In the genomic region with DNA sequence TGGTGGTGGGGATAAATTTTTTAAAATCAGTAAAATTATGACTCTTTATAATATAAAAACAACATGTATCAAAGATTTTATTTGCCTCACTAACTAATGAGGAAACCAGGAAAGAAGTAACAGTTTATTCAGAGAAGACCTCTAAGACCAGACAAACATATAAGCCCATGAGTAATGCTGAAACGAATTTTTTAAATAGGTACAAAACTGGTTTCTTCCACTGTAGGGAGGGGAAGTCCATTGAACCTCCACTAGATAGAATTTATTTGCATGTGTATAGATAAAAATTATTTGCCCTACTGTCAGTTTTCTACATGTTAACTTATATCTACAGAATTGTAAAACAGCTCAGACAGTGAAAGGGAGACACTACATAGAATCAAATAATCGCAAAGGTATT, we compare ENCODE assay signal across 34 cellular contexts.
"Had no signal": no experiment of that assay in that cellular context is flagged by ENCODE, and none has a peak within 500 bp of the region (broad histone marks: within the 10 kb centered on the region; RNA-seq: fewer than 3 reads in every experiment).

No MANE protein-coding gene starts in this region.

- H3K4me1 ChIP-seq: ascending aorta had no signal

- H3K27me3 ChIP-seq: ascending aorta, cardiac muscle cell had no signal

- ATAC-seq: activated CD8-positive, alpha-beta memory T cell treated with anti-CD3 and anti-CD28 coated beads, Interleukin-2, amount 10 ng/mL, durations not matched to agents 7 days and 5 days; activated CD8-positive, alpha-beta T cell treated with anti-CD3 and anti-CD28 coated beads, Interleukin-2, amount 10 ng/mL, durations not matched to agents 7 days and 5 days; activated naive CD8-positive, alpha-beta T cell treated with anti-CD3 and anti-CD28 coated beads, Interleukin-2, amount 50 U/mL, for 24 hours had no signal

- H3K9me3 ChIP-seq: ascending aorta had no signal

- H3K27ac Mint-ChIP-seq: activated B cell treated with CpG ODN at 0.5 μM for 24 hours; activated CD4-positive, alpha-beta memory T cell treated with anti-CD3 and anti-CD28 coated beads, Interleukin-2, amount 10 ng/mL, durations not matched to agents 7 days and 5 days; activated CD4-positive, alpha-beta T cell treated with anti-CD3 and anti-CD28 coated beads, Interleukin-2, amount 10 ng/mL, durations not matched to agents 7 days and 5 days; activated CD8-positive, alpha-beta memory T cell treated with anti-CD3 and anti-CD28 coated beads, Interleukin-2, amount 10 ng/mL, durations not matched to agents 7 days and 5 days; activated CD8-positive, alpha-beta T cell treated with anti-CD3 and anti-CD28 coated beads, Interleukin-2, amount 10 ng/mL, durations not matched to agents 7 days and 5 days; activated naive CD4-positive, alpha-beta T cell treated with anti-CD3 and anti-CD28 coated beads, Interleukin-2, amount 10 ng/mL, durations not matched to agents 7 days and 5 days; activated naive CD4-positive, alpha-beta T cell treated with anti-CD3 and anti-CD28 coated beads, Interleukin-2, amount 50 U/mL, for 24 hours; activated naive CD8-positive, alpha-beta T cell; activated naive CD8-positive, alpha-beta T cell treated with anti-CD3 and anti-CD28 coated beads, Interleukin-2, amount 10 ng/mL, durations not matched to agents 7 days and 5 days; activated naive CD8-positive, alpha-beta T cell treated with anti-CD3 and anti-CD28 coated beads, Interleukin-2, amount 50 U/mL, for 24 hours; activated T-cell treated with anti-CD3 and anti-CD28 coated beads, Interleukin-2, amount 50 U/mL, for 24 hours; activated T-helper 2 cell treated with anti-CD3 and anti-CD28 coated beads, Interferon-gamma antibody, Interleukin-2, Interleukin-4, amounts not matched to agents 10 μg/mL and 5 μg/mL and 100 μg/mL, durations not matched to agents 14 hours and 24 hours and 36 hours; brain; T-helper 1 cell treated with Interleukin-12 subunit alpha and Interleukin-12 subunit beta and Interleukin-4 antibody, amounts not matched to agents 30 μg/mL and 1 μg/mL, for 36 hours; T-helper 2 cell treated with Interferon-gamma antibody and Interleukin-4, amounts not matched to agents 5 μg/mL and 100 μg/mL, for 36 hours had no signal

- H3K4me3 ChIP-seq: ascending aorta, cardiac muscle cell had no signal

- DNase-seq: activated B cell treated with CpG ODN at 0.5 μM for 24 hours; activated CD4-positive, alpha-beta memory T cell treated with anti-CD3 and anti-CD28 coated beads, Interleukin-2, amount 10 ng/mL, durations not matched to agents 7 days and 5 days; activated CD4-positive, alpha-beta T cell treated with anti-CD3 and anti-CD28 coated beads for 48 hours; activated CD4-positive, alpha-beta T cell treated with anti-CD3 and anti-CD28 coated beads, Interleukin-2, amount 10 ng/mL, durations not matched to agents 7 days and 5 days; activated CD4-positive, alpha-beta T cell treated with anti-CD3 and anti-CD28 coated beads, Interleukin-2, amount 50 U/mL, for 48 hours; activated CD4-positive, CD25-positive, alpha-beta regulatory T cell treated with anti-CD3 and anti-CD28 coated beads, Interleukin-2, amount 50 U/mL, for 72 hours; activated CD8-positive, alpha-beta memory T cell treated with anti-CD3 and anti-CD28 coated beads for 24 hours; activated CD8-positive, alpha-beta memory T cell treated with anti-CD3 and anti-CD28 coated beads, Interleukin-2, amount 10 ng/mL, durations not matched to agents 7 days and 5 days; activated CD8-positive, alpha-beta memory T cell treated with anti-CD3 and anti-CD28 coated beads, Interleukin-2, amount 50 U/mL, for 48 hours; activated CD8-positive, alpha-beta T cell treated with anti-CD3 and anti-CD28 coated beads, Interleukin-2, amount 10 ng/mL, durations not matched to agents 7 days and 5 days; activated effector memory CD4-positive, alpha-beta T cell treated with Interleukin-2 at 50 U/mL for 16 hours; activated gamma-delta T cell; activated naive CD4-positive, alpha-beta T cell treated with anti-CD3 and anti-CD28 coated beads, Interleukin-2, amount 10 ng/mL, durations not matched to agents 7 days and 5 days; activated naive CD4-positive, alpha-beta T cell treated with Interleukin-2 at 50 U/mL for 16 hours; activated naive CD8-positive, alpha-beta T cell treated with anti-CD3 and anti-CD28 coated beads, Interleukin-2, amount 10 ng/mL, durations not matched to agents 7 days and 5 days; activated naive CD8-positive, alpha-beta T cell treated with anti-CD3 and anti-CD28 coated beads, Interleukin-2, amount 50 U/mL, for 24 hours; activated T-cell treated with anti-CD3 and anti-CD28 coated beads, Interleukin-2, amount 50 U/mL, for 24 hours; activated T-cell treated with anti-CD3 and anti-CD28 coated beads, Interleukin-2, amount 50 U/mL, for 48 hours; amygdala; anterior cingulate cortex; caudate nucleus; cerebellar nuclear complex; T-helper 2 cell; T-helper 9 cell had no signal

- H3K4me1 Mint-ChIP-seq: activated B cell treated with CpG ODN at 0.5 μM for 24 hours; activated CD4-positive, alpha-beta memory T cell treated with anti-CD3 and anti-CD28 coated beads, Interleukin-2, amount 10 ng/mL, durations not matched to agents 7 days and 5 days; activated CD4-positive, alpha-beta T cell treated with anti-CD3 and anti-CD28 coated beads, Interleukin-2, amount 10 ng/mL, durations not matched to agents 7 days and 5 days; activated CD8-positive, alpha-beta memory T cell treated with anti-CD3 and anti-CD28 coated beads, Interleukin-2, amount 10 ng/mL, durations not matched to agents 7 days and 5 days; activated naive CD4-positive, alpha-beta T cell treated with anti-CD3 and anti-CD28 coated beads, Interleukin-2, amount 10 ng/mL, durations not matched to agents 7 days and 5 days; activated naive CD4-positive, alpha-beta T cell treated with anti-CD3 and anti-CD28 coated beads, Interleukin-2, amount 50 U/mL, for 24 hours; activated naive CD8-positive, alpha-beta T cell treated with anti-CD3 and anti-CD28 coated beads, Interleukin-2, amount 10 ng/mL, durations not matched to agents 7 days and 5 days; activated naive CD8-positive, alpha-beta T cell treated with anti-CD3 and anti-CD28 coated beads, Interleukin-2, amount 50 U/mL, for 24 hours; central memory CD8-positive, alpha-beta T cell had no signal

- H3K9me3 Mint-ChIP-seq: activated B cell treated with CpG ODN at 0.5 μM for 24 hours; activated CD4-positive, alpha-beta memory T cell treated with anti-CD3 and anti-CD28 coated beads, Interleukin-2, amount 10 ng/mL, durations not matched to agents 7 days and 5 days; activated CD4-positive, alpha-beta T cell treated with anti-CD3 and anti-CD28 coated beads, Interleukin-2, amount 10 ng/mL, durations not matched to agents 7 days and 5 days; activated naive CD4-positive, alpha-beta T cell treated with anti-CD3 and anti-CD28 coated beads, Interleukin-2, amount 10 ng/mL, durations not matched to agents 7 days and 5 days; activated naive CD4-positive, alpha-beta T cell treated with anti-CD3 and anti-CD28 coated beads, Interleukin-2, amount 50 U/mL, for 24 hours; activated naive CD8-positive, alpha-beta T cell treated with anti-CD3 and anti-CD28 coated beads, Interleukin-2, amount 10 ng/mL, durations not matched to agents 7 days and 5 days; activated naive CD8-positive, alpha-beta T cell treated with anti-CD3 and anti-CD28 coated beads, Interleukin-2, amount 50 U/mL, for 24 hours; activated T-cell treated with anti-CD3 and anti-CD28 coated beads, Interleukin-2, amount 50 U/mL, for 24 hours; activated T-helper 2 cell treated with anti-CD3 and anti-CD28 coated beads, Interferon-gamma antibody, Interleukin-2, Interleukin-4, amounts not matched to agents 10 μg/mL and 5 μg/mL and 100 μg/mL, durations not matched to agents 14 hours and 24 hours and 36 hours; central memory CD8-positive, alpha-beta T cell; T-helper 1 cell treated with Interleukin-12 subunit alpha and Interleukin-12 subunit beta and Interleukin-4 antibody, amounts not matched to agents 30 μg/mL and 1 μg/mL, for 36 hours; T-helper 2 cell treated with Interferon-gamma antibody and Interleukin-4, amounts not matched to agents 5 μg/mL and 100 μg/mL, for 36 hours had no signal

- H3K27ac ChIP-seq: ascending aorta, cardiac muscle cell, VCaP had no signal

- H3K36me3 ChIP-seq: ascending aorta, cardiac muscle cell had no signal

- H3K36me3 Mint-ChIP-seq: activated CD8-positive, alpha-beta memory T cell treated with anti-CD3 and anti-CD28 coated beads, Interleukin-2, amount 10 ng/mL, durations not matched to agents 7 days and 5 days; activated naive CD4-positive, alpha-beta T cell treated with anti-CD3 and anti-CD28 coated beads, Interleukin-2, amount 10 ng/mL, durations not matched to agents 7 days and 5 days; activated naive CD4-positive, alpha-beta T cell treated with anti-CD3 and anti-CD28 coated beads, Interleukin-2, amount 50 U/mL, for 24 hours; activated naive CD8-positive, alpha-beta T cell; activated naive CD8-positive, alpha-beta T cell treated with anti-CD3 and anti-CD28 coated beads, Interleukin-2, amount 10 ng/mL, durations not matched to agents 7 days and 5 days; brain had no signal

- H3K4me3 Mint-ChIP-seq: activated B cell treated with CpG ODN at 0.5 μM for 24 hours; activated CD4-positive, alpha-beta memory T cell treated with anti-CD3 and anti-CD28 coated beads, Interleukin-2, amount 10 ng/mL, durations not matched to agents 7 days and 5 days; activated CD4-positive, alpha-beta T cell treated with anti-CD3 and anti-CD28 coated beads, Interleukin-2, amount 10 ng/mL, durations not matched to agents 7 days and 5 days; activated CD8-positive, alpha-beta memory T cell treated with anti-CD3 and anti-CD28 coated beads, Interleukin-2, amount 10 ng/mL, durations not matched to agents 7 days and 5 days; activated CD8-positive, alpha-beta T cell treated with anti-CD3 and anti-CD28 coated beads, Interleukin-2, amount 10 ng/mL, durations not matched to agents 7 days and 5 days; activated naive CD4-positive, alpha-beta T cell treated with anti-CD3 and anti-CD28 coated beads, Interleukin-2, amount 10 ng/mL, durations not matched to agents 7 days and 5 days; activated naive CD4-positive, alpha-beta T cell treated with anti-CD3 and anti-CD28 coated beads, Interleukin-2, amount 50 U/mL, for 24 hours; activated naive CD8-positive, alpha-beta T cell; activated naive CD8-positive, alpha-beta T cell treated with anti-CD3 and anti-CD28 coated beads, Interleukin-2, amount 10 ng/mL, durations not matched to agents 7 days and 5 days; activated naive CD8-positive, alpha-beta T cell treated with anti-CD3 and anti-CD28 coated beads, Interleukin-2, amount 50 U/mL, for 24 hours; activated T-cell treated with anti-CD3 and anti-CD28 coated beads, Interleukin-2, amount 50 U/mL, for 24 hours; brain; central memory CD8-positive, alpha-beta T cell; T-helper 1 cell treated with Interleukin-12 subunit alpha and Interleukin-12 subunit beta and Interleukin-4 antibody, amounts not matched to agents 30 μg/mL and 1 μg/mL, for 36 hours; T-helper 2 cell treated with Interferon-gamma antibody and Interleukin-4, amounts not matched to agents 5 μg/mL and 100 μg/mL, for 36 hours had no signal

- H3K27me3 Mint-ChIP-seq: activated B cell treated with CpG ODN at 0.5 μM for 24 hours; activated CD4-positive, alpha-beta memory T cell treated with anti-CD3 and anti-CD28 coated beads, Interleukin-2, amount 10 ng/mL, durations not matched to agents 7 days and 5 days; activated CD4-positive, alpha-beta T cell treated with anti-CD3 and anti-CD28 coated beads, Interleukin-2, amount 10 ng/mL, durations not matched to agents 7 days and 5 days; activated CD8-positive, alpha-beta memory T cell treated with anti-CD3 and anti-CD28 coated beads, Interleukin-2, amount 10 ng/mL, durations not matched to agents 7 days and 5 days; activated naive CD4-positive, alpha-beta T cell treated with anti-CD3 and anti-CD28 coated beads, Interleukin-2, amount 10 ng/mL, durations not matched to agents 7 days and 5 days; activated naive CD8-positive, alpha-beta T cell; activated naive CD8-positive, alpha-beta T cell treated with anti-CD3 and anti-CD28 coated beads, Interleukin-2, amount 10 ng/mL, durations not matched to agents 7 days and 5 days; activated naive CD8-positive, alpha-beta T cell treated with anti-CD3 and anti-CD28 coated beads, Interleukin-2, amount 50 U/mL, for 24 hours; activated T-cell treated with anti-CD3 and anti-CD28 coated beads, Interleukin-2, amount 50 U/mL, for 24 hours; central memory CD8-positive, alpha-beta T cell had no signal
